ENCODE assay signal across 16 cellular contexts in the genomic region with DNA sequence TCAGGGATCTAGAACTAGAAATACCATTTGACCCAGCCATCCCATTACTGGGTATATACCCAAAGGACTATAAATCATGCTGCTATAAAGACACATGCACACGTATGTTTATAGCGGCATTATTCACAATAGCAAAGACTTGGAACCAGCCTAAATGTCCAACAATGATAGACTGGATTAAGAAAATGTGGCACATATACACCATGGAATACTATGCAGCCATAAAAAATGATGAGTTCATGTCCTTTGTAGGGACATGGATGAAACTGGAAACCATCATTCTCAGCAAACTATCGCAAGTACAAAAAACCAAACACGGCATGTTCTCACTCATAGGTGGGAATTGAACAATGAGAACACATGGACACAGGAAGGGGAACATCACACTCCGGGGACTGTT. TPM values are rescaled to one million over a fixed set of nuclear protein-coding genes. Genes with fewer than 3 reads are reported as not detected.
A peak's percentile ranks its signal among the peaks of the same experiment; 100 is the strongest.
DNase-seq lines count a peak whose midpoint lies in the region; ATAC-seq, FAIRE-seq and TF ChIP-seq lines count a peak whose summit lies in the region.
"Not testable (repeated sequence)": the region's sequence is repeated elsewhere in the genome, so short reads cannot be mapped to it uniquely, and the experiment has no call there.
"Had no signal": no experiment of that assay in that cellular context is flagged by ENCODE, and none has a peak within 500 bp of the region (broad histone marks: within the 10 kb centered on the region; RNA-seq: fewer than 3 reads in every experiment).

No MANE protein-coding gene starts in this region.

- TF ChIP-seq POLR2A in K562 (conservative IDR thresholded peaks at IDR 0.05) = not testable (repeated sequence)

- peaks cover 0 to 28% of the 10 kb centered on the region in 2 experiments; a peak in 3 of 5 replicates for H3K27me3 ChIP-seq in K562 (ENCODE audit: control insufficient read depth in 2 of 2, insufficient read depth in 2 of 2, low read length in 2 of 2)

- H3K27ac ChIP-seq in HEK293 (ENCODE audit: extremely low read depth, low read depth, low read length); K562 (ENCODE audit: extremely low read depth, low read depth, low read length): not testable (repeated sequence)

- peaks cover 13% of the 10 kb centered on the region for H3K36me3 Mint-ChIP-seq in dendritic cell treated with granulocyte-macrophage colony-stimulating factor and Interleukin-4, amounts not matched to agents 40 ng/mL and 50 ng/mL, for 4 days (ENCODE audit: low read depth)

- in situ Hi-C loops in K562 (cut with MboI) = not testable (repeated sequence)

- not testable (repeated sequence) for H3K36me3 ChIP-seq in HEK293 (ENCODE audit: control insufficient read depth in 2 of 2, insufficient read depth in 1 of 2, low read length in 2 of 2); K562 (ENCODE audit: control insufficient read depth, insufficient read depth, low read length)

- not testable (repeated sequence) for DNase-seq in K562 (ENCODE audit: extremely low read depth in 1 of 4, low spot score in 3 of 4)

- H3K79me2 ChIP-seq in K562 (ENCODE audit: control insufficient read depth, insufficient read depth, low read length) = not testable (repeated sequence)

- peaks cover 75% of the 10 kb centered on the region for H3K4me1 Mint-ChIP-seq in dendritic cell treated with granulocyte-macrophage colony-stimulating factor and Interleukin-4, amounts not matched to agents 40 ng/mL and 50 ng/mL, for 4 days (ENCODE audit: low read depth)

- not testable (repeated sequence) for H3K9me3 Mint-ChIP-seq in dendritic cell treated with granulocyte-macrophage colony-stimulating factor and Interleukin-4, amounts not matched to agents 40 ng/mL and 50 ng/mL, for 4 days

- H2AFZ ChIP-seq in K562 (ENCODE audit: low read depth, low read length) = not testable (repeated sequence)

- not testable (repeated sequence) for BruUV-seq in K562 (replicated peaks; lab: Mats Ljungman, UMichigan)

- peak overlapping the region; percentile 63 for H3K27ac Mint-ChIP-seq in dendritic cell treated with granulocyte-macrophage colony-stimulating factor and Interleukin-4, amounts not matched to agents 40 ng/mL and 50 ng/mL, for 4 days

- H3K4me3 Mint-ChIP-seq in dendritic cell treated with granulocyte-macrophage colony-stimulating factor and Interleukin-4, amounts not matched to agents 40 ng/mL and 50 ng/mL, for 4 days = not testable (repeated sequence)

- not testable (repeated sequence) for H3K4me1 ChIP-seq in HEK293 (ENCODE audit: control insufficient read depth, insufficient read depth, low read length); K562 (replicated peaks in 1 of 2; ENCODE audit: control insufficient read depth in 2 of 2, insufficient read depth in 2 of 2, low read length in 2 of 2)

- H3K9me3 ChIP-seq in HEK293 (ENCODE audit: control insufficient read depth, insufficient read depth, low read depth, low read length); K562 (replicated peaks; ENCODE audit: control insufficient read depth, insufficient read depth, low read depth, low read length): not testable (repeated sequence)

- H3K9me1 ChIP-seq in K562 (ENCODE audit: control insufficient read depth, insufficient read depth, low read length) = not testable (repeated sequence)

- not testable (repeated sequence) for TF ChIP-seq RAD21 in K562 (CRISPR knock-in tag; conservative IDR thresholded peaks at IDR 0.05 in 1 of 2, IDR thresholded peaks at IDR 0.05 in 1 of 2)

- not testable (repeated sequence) for H3K4me2 ChIP-seq in K562 (ENCODE audit: insufficient read depth, low read length)

- not testable (repeated sequence) for TF ChIP-seq EP300 in K562 (IDR thresholded peaks at IDR 0.05; ENCODE audit: low read length)

- FAIRE-seq in K562 (lab: Jason Lieb, UNC) = not testable (repeated sequence)

- 0% methylated on average over 2 of the region's 5 CpGs for WGBS in K562 (ENCODE audit: insufficient coverage, low coverage, missing lambda C conversion rate)

- POLR2A ChIA-PET in HEK293 (lab: Yijun Ruan, JAX); K562 (lab: Yijun Ruan, JAX): not testable (repeated sequence)

- H4K20me1 ChIP-seq in K562 (replicated peaks; ENCODE audit: control insufficient read depth, insufficient read depth, low read length) = not testable (repeated sequence)

- not testable (repeated sequence) for H3K9ac ChIP-seq in K562 (ENCODE audit: insufficient read depth in 1 of 2, low read depth in 2 of 2, low read length in 2 of 2)

- H3K4me3 ChIP-seq in HEK293 (ENCODE audit: low read depth, low read length); K562: not testable (repeated sequence)

- not testable (repeated sequence) for ATAC-seq in K562

- TF ChIP-seq CTCF in HEK293 (tag by site-specific recombination; IDR thresholded peaks at IDR 0.05); K562 (IDR thresholded peaks at IDR 0.05 in 2 of 3, conservative IDR thresholded peaks at IDR 0.05 in 1 of 3; ENCODE audit: insufficient read depth in 2 of 3, low read depth in 1 of 3, low read length in 3 of 3): not testable (repeated sequence)

- CTCF ChIA-PET in HEK293 (lab: Yijun Ruan, JAX); K562 (lab: Yijun Ruan, JAX; ENCODE audit: low intra/inter-chr PET ratio): not testable (repeated sequence)

- intact Hi-C loops in K562 (cut with micrococcal nuclease); dendritic cell treated with granulocyte-macrophage colony-stimulating factor and Interleukin-4, amounts not matched to agents 40 ng/mL and 50 ng/mL, for 4 days (cut with micrococcal nuclease): not testable (repeated sequence)

- not testable (repeated sequence) for H3K27me3 Mint-ChIP-seq in dendritic cell treated with granulocyte-macrophage colony-stimulating factor and Interleukin-4, amounts not matched to agents 40 ng/mL and 50 ng/mL, for 4 days

TF ChIP-seq in HEK293, 187 proteins besides CTCF, POLR2A, EP300 and RAD21:
- peak; percentile 98 for TF ChIP-seq ZNF146 (tag by site-specific recombination; IDR thresholded peaks at IDR 0.05)

TF ChIP-seq in K562, 482 proteins besides CTCF, POLR2A, EP300 and RAD21:
- peak; percentile 28 for TF ChIP-seq ZNF146 (CRISPR knock-in tag; IDR thresholded peaks at IDR 0.05; ENCODE audit: unreplicated experiment)

RNA-seq across cellular contexts. Expression of gene ASGR2, which starts 12.9 kb away (rescaled TPM):
- total RNA-seq in K562 (2011; cell fraction: chromatin; rRNA removed; ENCODE audit: low replicate concordance) = not detected in 2 replicates
- not detected in 2 replicates for total RNA-seq in K562 (2011; cell fraction: nucleolus; rRNA removed)
- total RNA-seq in K562 (2011; cell fraction: nucleoplasm; rRNA removed) = not detected in 2 replicates
- total RNA-seq in K562 (2014; rRNA removed) (not detected in 2 replicates), K562 (2014; rRNA removed; fragmentation: Illumina TruSeq; extraction: Trizol) (not detected in 2 replicates), K562 (2015; rRNA removed; fragmentation: Illumina TruSeq; extraction: Trizol) (not detected in 2 replicates), K562 (2021) (0.29 TPM in 1 of 2 replicates, not detected in the other)
- polyA plus RNA-seq in K562 (2011; rRNA removed) (not detected in 2 replicates), K562 (2014; fragmentation: Illumina TruSeq; extraction: Trizol) (not detected in 2 replicates), K562 (2014; fragmentation: Nextera tagmentation; extraction: Ambion mirVana) (not detected), K562 (2014; rRNA removed) (not detected in 2 replicates)
- polyA plus RNA-seq in K562 (2011; cell fraction: cytosol; rRNA removed) = 0.04 TPM in 1 of 2 replicates, not detected in the other
- polyA plus RNA-seq in K562 (2011; cell fraction: nucleus; rRNA removed) = 0.21 TPM in 1 of 2 replicates, not detected in the other
- not detected in 2 replicates for polyA plus RNA-seq in K562 (2012)
- polyA minus RNA-seq in K562 (2011; rRNA and poly(A)+ RNA removed) = not detected in 2 replicates
- polyA minus RNA-seq in K562 (2011; cell fraction: cytosol; rRNA and poly(A)+ RNA removed) = not detected in 2 replicates
- polyA minus RNA-seq in K562 (2011; cell fraction: nucleus; rRNA and poly(A)+ RNA removed) = not detected in 2 replicates
- total RNA-seq: A172; A673; B cell; Calu3; CD4-positive, alpha-beta memory T cell; CD4-positive, CD25-positive, alpha-beta regulatory T cell; CD8-positive, alpha-beta memory T cell; CD8-positive, alpha-beta T cell; Daoy had no signal
- polyA plus RNA-seq: AG04450; BJ; CD4-positive, alpha-beta memory T cell; CD4-positive, CD25-positive, alpha-beta regulatory T cell; CD8-positive, alpha-beta memory T cell had no signal

RNA-seq across cellular contexts. Expression of gene CLEC10A, which starts 47.5 kb away (rescaled TPM):
- not detected in 2 replicates for total RNA-seq in K562 (2011; cell fraction: chromatin; rRNA removed; ENCODE audit: low replicate concordance)
- total RNA-seq in K562 (2011; cell fraction: nucleolus; rRNA removed) = 0.50 TPM in 1 of 2 replicates, not detected in the other
- total RNA-seq in K562 (2011; cell fraction: nucleoplasm; rRNA removed) = not detected in 2 replicates
- total RNA-seq in K562 (2014; rRNA removed) (not detected in 2 replicates), K562 (2014; rRNA removed; fragmentation: Illumina TruSeq; extraction: Trizol) (not detected in 2 replicates), K562 (2015; rRNA removed; fragmentation: Illumina TruSeq; extraction: Trizol) (0.11 TPM in 1 of 2 replicates, not detected in the other), K562 (2021) (not detected in 2 replicates)
- polyA plus RNA-seq in K562 (2011; rRNA removed) (0.04 and 0.46 TPM in 2 replicates), K562 (2014; fragmentation: Illumina TruSeq; extraction: Trizol) (not detected in 2 replicates), K562 (2014; fragmentation: Nextera tagmentation; extraction: Ambion mirVana) (not detected), K562 (2014; rRNA removed) (0.05 TPM in 1 of 2 replicates, not detected in the other)
- polyA plus RNA-seq in K562 (2011; cell fraction: cytosol; rRNA removed) = 0.07 and 0.24 TPM in 2 replicates
- 0.18 and 0.20 TPM in 2 replicates for polyA plus RNA-seq in K562 (2011; cell fraction: nucleus; rRNA removed)
- 0.15 TPM in 1 of 2 replicates, not detected in the other for polyA plus RNA-seq in K562 (2012)
- not detected in 2 replicates for polyA minus RNA-seq in K562 (2011; rRNA and poly(A)+ RNA removed)
- polyA minus RNA-seq in K562 (2011; cell fraction: cytosol; rRNA and poly(A)+ RNA removed) = not detected in 2 replicates
- polyA minus RNA-seq in K562 (2011; cell fraction: nucleus; rRNA and poly(A)+ RNA removed) = not detected in 2 replicates
- total RNA-seq: A172; A673; B cell; Caco-2; Calu3; CD4-positive, CD25-positive, alpha-beta regulatory T cell; CD8-positive, alpha-beta T cell; Daoy had no signal
- polyA plus RNA-seq: A549; AG04450; BJ; CD4-positive, alpha-beta memory T cell; CD4-positive, CD25-positive, alpha-beta regulatory T cell; CD8-positive, alpha-beta memory T cell had no signal

RNA-seq across cellular contexts. Expression of gene ASGR1, which starts 51.7 kb away (rescaled TPM):
- 1.4 and 3.8 TPM in 2 replicates for total RNA-seq in K562 (2011; cell fraction: chromatin; rRNA removed; ENCODE audit: low replicate concordance)
- 2.1 and 3.0 TPM in 2 replicates for total RNA-seq in K562 (2011; cell fraction: nucleolus; rRNA removed)
- 1.3 and 1.6 TPM in 2 replicates for total RNA-seq in K562 (2011; cell fraction: nucleoplasm; rRNA removed)
- total RNA-seq in K562 (2014; rRNA removed) (0.45 and 1.00 TPM in 2 replicates), K562 (2014; rRNA removed; fragmentation: Illumina TruSeq; extraction: Trizol) (0.11 TPM in 1 of 2 replicates, not detected in the other), K562 (2015; rRNA removed; fragmentation: Illumina TruSeq; extraction: Trizol) (0.14 and 0.41 TPM in 2 replicates), K562 (2021) (0.58 and 0.78 TPM in 2 replicates)
- polyA plus RNA-seq in K562 (2011; rRNA removed) (1.0 and 2.5 TPM in 2 replicates), K562 (2014; fragmentation: Illumina TruSeq; extraction: Trizol) (0.15 and 0.40 TPM in 2 replicates), K562 (2014; fragmentation: Nextera tagmentation; extraction: Ambion mirVana) (not detected), K562 (2014; rRNA removed) (0.64 and 2.3 TPM in 2 replicates)
- polyA plus RNA-seq in K562 (2011; cell fraction: cytosol; rRNA removed) = 2.6 and 3.2 TPM in 2 replicates
- 7.7 and 11.1 TPM in 2 replicates for polyA plus RNA-seq in K562 (2011; cell fraction: nucleus; rRNA removed)
- 0.68 and 1.1 TPM in 2 replicates for polyA plus RNA-seq in K562 (2012)
- 0.24 and 0.56 TPM in 2 replicates for polyA minus RNA-seq in K562 (2011; rRNA and poly(A)+ RNA removed)
- polyA minus RNA-seq in K562 (2011; cell fraction: cytosol; rRNA and poly(A)+ RNA removed) = 1.3 TPM in 1 of 2 replicates, not detected in the other
- polyA minus RNA-seq in K562 (2011; cell fraction: nucleus; rRNA and poly(A)+ RNA removed) = 1.2 and 2.7 TPM in 2 replicates
- total RNA-seq: CD4-positive, alpha-beta memory T cell; CD4-positive, CD25-positive, alpha-beta regulatory T cell had no signal
- polyA plus RNA-seq: CD4-positive, alpha-beta memory T cell; CD8-positive, alpha-beta memory T cell had no signal
